15 cellular contexts compared by ENCODE assay signal in genomic region chr2:86608832-86609231, GRCh38. TPM values are rescaled to one million over a fixed set of nuclear protein-coding genes. Genes with fewer than 3 reads are reported as not detected.
A peak's percentile ranks its signal among the peaks of the same experiment; 100 is the strongest.
DNase-seq lines count a peak whose midpoint lies in the region; ATAC-seq lines count a peak whose summit lies in the region.
"Had no signal": no experiment of that assay in that cellular context is flagged by ENCODE, and none has a peak within 500 bp of the region (broad histone marks: within the 10 kb centered on the region; RNA-seq: fewer than 3 reads in every experiment).

No MANE protein-coding gene starts in this region.

- peaks cover 33% of the 10 kb centered on the region for H3K36me3 Mint-ChIP-seq in activated naive CD8-positive, alpha-beta T cell
- H3K36me3 Mint-ChIP-seq in activated naive CD8-positive, alpha-beta T cell treated with anti-CD3 and anti-CD28 coated beads for 36 hours = peaks cover 35% of the 10 kb centered on the region
- peaks cover 51% of the 10 kb centered on the region for H3K36me3 Mint-ChIP-seq in T-cell
- H3K36me3 Mint-ChIP-seq in effector memory CD8-positive, alpha-beta T cell (ENCODE audit: insufficient read depth) = peaks cover 48% of the 10 kb centered on the region

- no peaks in the 10 kb centered on the region for H3K27me3 Mint-ChIP-seq in activated naive CD8-positive, alpha-beta T cell
- H3K27me3 Mint-ChIP-seq in activated naive CD8-positive, alpha-beta T cell treated with anti-CD3 and anti-CD28 coated beads for 36 hours = no peaks in the 10 kb centered on the region
- no peaks in the 10 kb centered on the region for H3K27me3 Mint-ChIP-seq in T-cell
- no peaks in the 10 kb centered on the region for H3K27me3 Mint-ChIP-seq in effector memory CD8-positive, alpha-beta T cell

- POLR2A ChIA-PET in T-cell (lab: Charles Lee) = interaction anchor here (0.7 to 0.9 kb wide), 2 partner anchors 11 to 110 kb away, joined by 4 to 7 read pairs; no protein-coding TSS in a partner anchor

- CTCF ChIA-PET in T-cell (lab: Charles Lee) = no interaction called here

- DNase-seq in activated naive CD8-positive, alpha-beta T cell treated with anti-CD3 and anti-CD28 coated beads for 36 hours = no peak
- DNase-seq in T-cell (no peak), HuH-7 (ENCODE audit: low spot score) (no peak), activated gamma-delta T cell (lab: John Stamatoyannopoulos, UW) (no peak), NCI-H510A (lab: John Stamatoyannopoulos, UW) (no peak)
- DNase-seq in effector memory CD8-positive, alpha-beta T cell = no peak
- DNase-seq in stimulated activated naive CD8-positive, alpha-beta T cell treated with anti-CD3 and anti-CD28 coated beads, Interleukin-15, Interleukin-2, amounts not matched to agents 100 U/mL and 50 U/mL, for 24 hours = no peak
- DNase-seq: Caco-2; H9; MV-4-11; NCI-H1694 treated with DMSO at 0.1 percent for 48 hours; NCI-H748 treated with DMSO at 0.1 percent for 48 hours; NK-92 treated with Interleukin-12 subunit alpha and Interleukin-12 subunit beta, amount 100 ng/mL, for 24 hours; Peyer's patch had no signal

- H3K9me3 Mint-ChIP-seq in activated naive CD8-positive, alpha-beta T cell (ENCODE audit: low read depth) = no peaks in the 10 kb centered on the region
- H3K9me3 Mint-ChIP-seq in activated naive CD8-positive, alpha-beta T cell treated with anti-CD3 and anti-CD28 coated beads for 36 hours = no peaks in the 10 kb centered on the region
- H3K9me3 Mint-ChIP-seq in T-cell = no peaks in the 10 kb centered on the region
- H3K9me3 Mint-ChIP-seq in effector memory CD8-positive, alpha-beta T cell = no peaks in the 10 kb centered on the region
- H3K9me3 Mint-ChIP-seq: H9 had no signal

- ATAC-seq in T-cell (replicated peaks in 1 of 4) = no peak
- no peak for ATAC-seq in effector memory CD8-positive, alpha-beta T cell (replicated peaks)
- peak; percentile 49 for ATAC-seq in stimulated activated naive CD8-positive, alpha-beta T cell treated with anti-CD3 and anti-CD28 coated beads, Interleukin-15, Interleukin-2, amounts not matched to agents 100 U/mL and 50 U/mL, for 24 hours

- peaks cover 28% of the 10 kb centered on the region for H3K4me1 Mint-ChIP-seq in activated naive CD8-positive, alpha-beta T cell (ENCODE audit: low read depth)
- peaks cover 12% of the 10 kb centered on the region for H3K4me1 Mint-ChIP-seq in activated naive CD8-positive, alpha-beta T cell treated with anti-CD3 and anti-CD28 coated beads for 36 hours
- peaks cover 18 to 28% (median 24%) of the 10 kb centered on the region in 3 donors for H3K4me1 Mint-ChIP-seq in T-cell
- peaks cover 0 to 22% of the 10 kb centered on the region in 2 donors for H3K4me1 Mint-ChIP-seq in effector memory CD8-positive, alpha-beta T cell (ENCODE audit: low read depth in 2 of 2)
- H3K4me1 Mint-ChIP-seq: H9 had no signal

- no peak overlapping the region for H3K4me3 Mint-ChIP-seq in activated naive CD8-positive, alpha-beta T cell
- H3K4me3 Mint-ChIP-seq in activated naive CD8-positive, alpha-beta T cell treated with anti-CD3 and anti-CD28 coated beads for 36 hours = no peak overlapping the region
- H3K4me3 Mint-ChIP-seq in T-cell = no peak overlapping the region
- no peak overlapping the region for H3K4me3 Mint-ChIP-seq in effector memory CD8-positive, alpha-beta T cell
- H3K4me3 Mint-ChIP-seq: H9 had no signal

- H3K27ac Mint-ChIP-seq in activated naive CD8-positive, alpha-beta T cell = peak overlapping the region; percentile 18
- no peak overlapping the region for H3K27ac Mint-ChIP-seq in activated naive CD8-positive, alpha-beta T cell treated with anti-CD3 and anti-CD28 coated beads for 36 hours
- H3K27ac Mint-ChIP-seq in T-cell = peak overlapping the region; percentile 17 to 34
- peak overlapping the region; percentile 9 to 11 for H3K27ac Mint-ChIP-seq in effector memory CD8-positive, alpha-beta T cell

RNA-seq across cellular contexts. Expression of gene RNF103, which starts 14.8 kb away (rescaled TPM):
- 10 to 100 TPM; 11.8 to 12.2 TPM for total RNA-seq in activated naive CD8-positive, alpha-beta T cell treated with anti-CD3 and anti-CD28 coated beads for 36 hours
- 10 to 100 TPM; 30.3 to 65.1 (median 32.7) TPM for total RNA-seq in T-cell

RNA-seq across cellular contexts. Expression of gene CHMP3, which starts 45.6 kb away (rescaled TPM):
- total RNA-seq in activated naive CD8-positive, alpha-beta T cell treated with anti-CD3 and anti-CD28 coated beads for 36 hours = 10 to 100 TPM; 40.5 to 42.6 TPM
- total RNA-seq in T-cell = 10 to 100 TPM; 65.0 to 82.5 (median 68.5) TPM
